Comparison of ENCODE assay signal across 8 cellular contexts in the genomic region with DNA sequence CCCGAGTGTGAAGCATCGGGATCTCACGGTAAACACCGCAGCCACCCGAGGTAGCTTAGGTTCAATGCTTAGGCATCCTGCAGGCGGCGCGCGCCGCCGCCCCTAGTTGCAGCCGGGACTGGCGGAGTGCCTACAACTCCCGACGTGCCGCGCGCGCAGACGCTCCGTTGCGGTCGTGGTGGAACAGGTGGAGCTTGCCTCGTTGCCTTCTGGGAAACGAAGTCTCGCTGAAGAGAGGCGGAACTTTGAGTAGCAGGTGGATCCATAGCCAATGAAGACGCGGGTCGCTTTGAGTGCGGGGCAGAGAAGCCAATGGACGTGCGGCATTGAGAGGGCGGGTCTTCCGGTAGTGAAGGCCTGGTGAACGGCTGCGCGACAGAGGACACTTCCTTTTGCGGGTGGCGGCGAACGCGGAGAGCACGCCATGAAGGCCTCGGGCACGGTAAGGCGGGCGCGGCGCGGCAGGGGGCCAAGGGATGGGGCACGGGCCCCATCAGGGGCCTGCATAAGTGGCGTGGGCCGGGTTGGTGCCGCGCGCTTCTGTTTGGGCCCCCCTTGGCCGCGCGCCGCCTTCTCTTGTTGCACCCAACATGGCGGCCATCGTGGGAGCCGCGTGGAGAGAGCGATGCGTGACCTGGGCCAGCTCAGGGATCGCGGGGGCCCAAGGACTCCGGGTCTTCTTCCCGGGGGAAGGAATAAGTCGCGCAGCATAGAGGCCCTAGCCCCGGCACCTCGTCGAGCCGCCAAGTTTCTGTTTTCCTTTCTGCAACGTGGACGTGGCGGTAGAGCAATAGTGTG. TPM values are rescaled to one million over a fixed set of nuclear protein-coding genes. Genes with fewer than 3 reads are reported as not detected.
A peak's percentile ranks its signal among the peaks of the same experiment; 100 is the strongest.
DNase-seq lines count a peak whose midpoint lies in the region; ATAC-seq and TF ChIP-seq lines count a peak whose summit lies in the region.

A gene (plus strand): TSS at position 378 of the 798 bp plus-strand sequence. CDS start 47 bp downstream, at position 425.

- peaks cover 7% of the 10 kb centered on the region for H3K27me3 Mint-ChIP-seq in nephron (ENCODE audit: low read depth)
- no peaks in the 10 kb centered on the region for H3K27me3 Mint-ChIP-seq in stimulated activated naive CD8-positive, alpha-beta T cell treated with anti-CD3 and anti-CD28 coated beads, Interleukin-15, amount 100 ng/mL, for 72 hours

- peak within 1 kb of the TSS; percentile 87 for H3K4me3 ChIP-seq in fibroblast of pulmonary artery (replicated peaks; ENCODE audit: low read depth, low read length)

- peak; percentile 85 for TF ChIP-seq POLR2A in Raji (IDR thresholded peaks at IDR 0.05; ENCODE audit: insufficient read depth, low read depth, low read length)

- peak; percentile 95 for ATAC-seq in stimulated activated naive CD8-positive, alpha-beta T cell treated with anti-CD3 and anti-CD28 coated beads, Interleukin-15, amount 100 ng/mL, for 72 hours

- peak; percentile 84 for TF ChIP-seq CTCF in fibroblast of pulmonary artery (IDR thresholded peaks at IDR 0.05; ENCODE audit: low read length, missing control alignments)
- peak; percentile 75 to 78 (median 75) for TF ChIP-seq CTCF in nephron (IDR thresholded peaks at IDR 0.05; ENCODE audit: unreplicated experiment in 3 of 3)

- H3K4me3 Mint-ChIP-seq in nephron, result peak within 1 kb of the TSS; percentile 94 to 100 (median 95)
- H3K4me3 Mint-ChIP-seq in stimulated activated naive CD8-positive, alpha-beta T cell treated with anti-CD3 and anti-CD28 coated beads, Interleukin-15, amount 100 ng/mL, for 72 hours, result peak within 1 kb of the TSS; percentile 93 to 99

- peaks cover 32% of the 10 kb centered on the region for H3K36me3 Mint-ChIP-seq in nephron (ENCODE audit: low read depth)

- H3K4me1 Mint-ChIP-seq in nephron, result peaks cover 16% of the 10 kb centered on the region
- H3K4me1 Mint-ChIP-seq in stimulated activated naive CD8-positive, alpha-beta T cell treated with anti-CD3 and anti-CD28 coated beads, Interleukin-15, amount 100 ng/mL, for 72 hours, result peaks cover 65% of the 10 kb centered on the region

- H3K27ac Mint-ChIP-seq in nephron, result peak within 1 kb of the TSS; percentile 82 to 95 (median 90)
- peak within 1 kb of the TSS; percentile 98 to 100 for H3K27ac Mint-ChIP-seq in stimulated activated naive CD8-positive, alpha-beta T cell treated with anti-CD3 and anti-CD28 coated beads, Interleukin-15, amount 100 ng/mL, for 72 hours

- DNase-seq in ELR (ENCODE audit: low read depth) (peak; percentile 100), H4 (ENCODE audit: low spot score) (peak; percentile 100), LoVo (ENCODE audit: low spot score) (peak; percentile 99), fibroblast of pulmonary artery (ENCODE audit: low read depth) (peak; percentile 100)
- peak; percentile 99 for DNase-seq in activated effector memory CD4-positive, alpha-beta T cell treated with Interleukin-2 at 50 U/mL for 16 hours
- peak; percentile 97 to 99 for DNase-seq in stimulated activated naive CD8-positive, alpha-beta T cell treated with anti-CD3 and anti-CD28 coated beads, Interleukin-15, amount 100 ng/mL, for 72 hours

- H3K9me3 Mint-ChIP-seq in nephron, result no peaks in the 10 kb centered on the region
- no peaks in the 10 kb centered on the region for H3K9me3 Mint-ChIP-seq in stimulated activated naive CD8-positive, alpha-beta T cell treated with anti-CD3 and anti-CD28 coated beads, Interleukin-15, amount 100 ng/mL, for 72 hours

RNA-seq across cellular contexts. Expression of the gene that starts here (rescaled TPM):
- total RNA-seq in H4 (2014; rRNA removed; shearing (Covaris generic)), result 1,138 and 1,297 TPM in 2 replicates

Comparison
In these comparisons a context has a peak if more than half of its experiments do, and no peak if none do; other contexts are left out.
1. Peak in every context shown above with its lines: DNase-seq, ATAC-seq and H3K4me3 ChIP-seq.